Comparison of ENCODE assay signal across 8 cellular contexts in genomic region chr17:75941442-75941819, GRCh38. TPM values are rescaled to one million over a fixed set of nuclear protein-coding genes. Genes with fewer than 3 reads are reported as not detected.
DNase-seq lines count a peak whose midpoint lies in the region; ATAC-seq and TF ChIP-seq lines count a peak whose summit lies in the region.

No MANE protein-coding gene starts in this region.

- peak overlapping the region; percentile 7 for H3K27ac Mint-ChIP-seq in T-helper 1 cell treated with Interleukin-12 subunit alpha and Interleukin-12 subunit beta and Interleukin-4 antibody, amounts not matched to agents 30 μg/mL and 1 μg/mL, for 36 hours
- peak overlapping the region; percentile 13 for H3K27ac Mint-ChIP-seq in activated T-helper 1 cell treated with anti-CD3 and anti-CD28 coated beads, Interleukin-12 subunit alpha, Interleukin-12 subunit beta, Interleukin-2, Interleukin-4 antibody, amounts not matched to agents 30 ng/mL and 10 ng/mL and 1 ng/mL, durations not matched to agents 14 hours and 24 hours and 36 hours

- H3K4me1 Mint-ChIP-seq in T-helper 1 cell treated with Interleukin-12 subunit alpha and Interleukin-12 subunit beta and Interleukin-4 antibody, amounts not matched to agents 30 μg/mL and 1 μg/mL, for 36 hours (ENCODE audit: low read depth): peaks cover 6% of the 10 kb centered on the region
- peaks cover 13% of the 10 kb centered on the region for H3K4me1 Mint-ChIP-seq in activated T-helper 1 cell treated with anti-CD3 and anti-CD28 coated beads, Interleukin-12 subunit alpha, Interleukin-12 subunit beta, Interleukin-2, Interleukin-4 antibody, amounts not matched to agents 30 ng/mL and 10 ng/mL and 1 ng/mL, durations not matched to agents 14 hours and 24 hours and 36 hours (ENCODE audit: low read depth)

- no peak for TF ChIP-seq POLR2A in suprapubic skin (IDR thresholded peaks at IDR 0.05)

- no peaks in the 10 kb centered on the region for H3K27me3 ChIP-seq in suprapubic skin

- no peak for TF ChIP-seq EP300 in suprapubic skin (IDR thresholded peaks at IDR 0.05)

- peaks cover 16% of the 10 kb centered on the region for H3K4me1 ChIP-seq in suprapubic skin

- H3K9me3 Mint-ChIP-seq in T-helper 1 cell treated with Interleukin-12 subunit alpha and Interleukin-12 subunit beta and Interleukin-4 antibody, amounts not matched to agents 30 μg/mL and 1 μg/mL, for 36 hours: no peaks in the 10 kb centered on the region
- H3K9me3 Mint-ChIP-seq in activated T-helper 1 cell treated with anti-CD3 and anti-CD28 coated beads, Interleukin-12 subunit alpha, Interleukin-12 subunit beta, Interleukin-2, Interleukin-4 antibody, amounts not matched to agents 30 ng/mL and 10 ng/mL and 1 ng/mL, durations not matched to agents 14 hours and 24 hours and 36 hours: no peaks in the 10 kb centered on the region

- peaks cover 3% of the 10 kb centered on the region for H3K36me3 Mint-ChIP-seq in T-helper 1 cell treated with Interleukin-12 subunit alpha and Interleukin-12 subunit beta and Interleukin-4 antibody, amounts not matched to agents 30 μg/mL and 1 μg/mL, for 36 hours (ENCODE audit: low read depth)
- no peaks in the 10 kb centered on the region for H3K36me3 Mint-ChIP-seq in activated T-helper 1 cell treated with anti-CD3 and anti-CD28 coated beads, Interleukin-12 subunit alpha, Interleukin-12 subunit beta, Interleukin-2, Interleukin-4 antibody, amounts not matched to agents 30 ng/mL and 10 ng/mL and 1 ng/mL, durations not matched to agents 14 hours and 24 hours and 36 hours (ENCODE audit: low read depth)

- no peaks in the 10 kb centered on the region for H3K27me3 Mint-ChIP-seq in T-helper 1 cell treated with Interleukin-12 subunit alpha and Interleukin-12 subunit beta and Interleukin-4 antibody, amounts not matched to agents 30 μg/mL and 1 μg/mL, for 36 hours (ENCODE audit: low read depth)
- no peaks in the 10 kb centered on the region for H3K27me3 Mint-ChIP-seq in activated T-helper 1 cell treated with anti-CD3 and anti-CD28 coated beads, Interleukin-12 subunit alpha, Interleukin-12 subunit beta, Interleukin-2, Interleukin-4 antibody, amounts not matched to agents 30 ng/mL and 10 ng/mL and 1 ng/mL, durations not matched to agents 14 hours and 24 hours and 36 hours (ENCODE audit: insufficient read depth)

- peak overlapping the region; percentile 71 for H3K4me3 ChIP-seq in suprapubic skin

- H3K27ac ChIP-seq in suprapubic skin: peak overlapping the region; percentile 59

- intact Hi-C loops in activated T-helper 1 cell treated with anti-CD3 and anti-CD28 coated beads, Interleukin-12 subunit alpha, Interleukin-12 subunit beta, Interleukin-2, Interleukin-4 antibody, amounts not matched to agents 30 ng/mL and 10 ng/mL and 1 ng/mL, durations not matched to agents 14 hours and 24 hours and 36 hours (cut with micrococcal nuclease): loop anchor here (1.0 kb wide), 4 partner anchors 37 to 730 kb away; partner anchors contain the start of genes ACOX1, MRPL38, TEN1 and WBP2

- DNase-seq in T-helper 1 cell: no peak
- DNase-seq in activated T-helper 1 cell treated with anti-CD3 and anti-CD28 coated beads, Interleukin-12 subunit alpha, Interleukin-12 subunit beta, Interleukin-2, Interleukin-4 antibody, amounts not matched to agents 30 ng/mL and 10 ng/mL and 1 ng/mL, durations not matched to agents 14 hours and 24 hours and 36 hours (ENCODE audit: low spot score): no peak
- DNase-seq in kidney glomerular epithelial cell (lab: John Stamatoyannopoulos, UW): peak; percentile 40
- peak in 1 of 2 donors; percentile 55 for DNase-seq in suprapubic skin (ENCODE audit: low spot score in 2 of 2)
- DNase-seq in AG08396 (ENCODE audit: low spot score): no peak

- no peaks in the 10 kb centered on the region for H3K9me3 ChIP-seq in suprapubic skin

- ATAC-seq in GM21529 (IDR thresholded peaks at IDR 0.05; ENCODE audit: unreplicated experiment) (no peak), GM21423 (IDR thresholded peaks at IDR 0.05; ENCODE audit: unreplicated experiment) (no peak)

- peak overlapping the region; percentile 89 for H3K4me3 Mint-ChIP-seq in T-helper 1 cell treated with Interleukin-12 subunit alpha and Interleukin-12 subunit beta and Interleukin-4 antibody, amounts not matched to agents 30 μg/mL and 1 μg/mL, for 36 hours
- peak overlapping the region; percentile 88 for H3K4me3 Mint-ChIP-seq in activated T-helper 1 cell treated with anti-CD3 and anti-CD28 coated beads, Interleukin-12 subunit alpha, Interleukin-12 subunit beta, Interleukin-2, Interleukin-4 antibody, amounts not matched to agents 30 ng/mL and 10 ng/mL and 1 ng/mL, durations not matched to agents 14 hours and 24 hours and 36 hours

- peaks cover 18% of the 10 kb centered on the region for H3K36me3 ChIP-seq in suprapubic skin

- 43% methylated on average over 6 of the region's 6 CpGs for WGBS in suprapubic skin

- TF ChIP-seq CTCF in suprapubic skin (IDR thresholded peaks at IDR 0.05): no peak

RNA-seq across cellular contexts. Expression of gene FBF1, which starts 0.6 kb away (rescaled TPM):
- total RNA-seq in activated T-helper 1 cell treated with anti-CD3 and anti-CD28 coated beads, Interleukin-12 subunit alpha, Interleukin-12 subunit beta, Interleukin-2, Interleukin-4 antibody, amounts not matched to agents 30 ng/mL and 10 ng/mL and 1 ng/mL, durations not matched to agents 14 hours and 24 hours and 36 hours: 19.4 and 20.0 TPM in 2 replicates
- 10 to 100 TPM; 17.8 to 57.5 (median 27.9) TPM for total RNA-seq in suprapubic skin

RNA-seq across cellular contexts. Expression of gene MRPL38, which starts 36.7 kb away (rescaled TPM):
- 151 and 160 TPM in 2 replicates for total RNA-seq in activated T-helper 1 cell treated with anti-CD3 and anti-CD28 coated beads, Interleukin-12 subunit alpha, Interleukin-12 subunit beta, Interleukin-2, Interleukin-4 antibody, amounts not matched to agents 30 ng/mL and 10 ng/mL and 1 ng/mL, durations not matched to agents 14 hours and 24 hours and 36 hours
- total RNA-seq in suprapubic skin: 100 to 1,000 TPM in 1 of 4 donors, 10 to 100 TPM in 3; 41.7 to 113 (median 50.2) TPM

RNA-seq across cellular contexts. Expression of gene ACOX1, which starts 37.5 kb away (rescaled TPM):
- total RNA-seq in activated T-helper 1 cell treated with anti-CD3 and anti-CD28 coated beads, Interleukin-12 subunit alpha, Interleukin-12 subunit beta, Interleukin-2, Interleukin-4 antibody, amounts not matched to agents 30 ng/mL and 10 ng/mL and 1 ng/mL, durations not matched to agents 14 hours and 24 hours and 36 hours: 25.3 and 28.2 TPM in 2 replicates
- 10 to 100 TPM; 59.6 to 89.7 (median 71.5) TPM for total RNA-seq in suprapubic skin

RNA-seq across cellular contexts. Expression of gene TEN1, which starts 37.6 kb away (rescaled TPM):
- 10.7 and 15.4 TPM in 2 replicates for total RNA-seq in activated T-helper 1 cell treated with anti-CD3 and anti-CD28 coated beads, Interleukin-12 subunit alpha, Interleukin-12 subunit beta, Interleukin-2, Interleukin-4 antibody, amounts not matched to agents 30 ng/mL and 10 ng/mL and 1 ng/mL, durations not matched to agents 14 hours and 24 hours and 36 hours
- total RNA-seq in suprapubic skin: 10 to 100 TPM; 20.0 to 43.6 (median 26.9) TPM

RNA-seq across cellular contexts. Expression of gene TRIM65, which starts 44.7 kb away (rescaled TPM):
- 45.0 and 53.7 TPM in 2 replicates for total RNA-seq in activated T-helper 1 cell treated with anti-CD3 and anti-CD28 coated beads, Interleukin-12 subunit alpha, Interleukin-12 subunit beta, Interleukin-2, Interleukin-4 antibody, amounts not matched to agents 30 ng/mL and 10 ng/mL and 1 ng/mL, durations not matched to agents 14 hours and 24 hours and 36 hours
- 10 to 100 TPM; 22.5 to 44.6 (median 32.1) TPM for total RNA-seq in suprapubic skin
